ENCODE assay signal across 8 cellular contexts in genomic region chr6:33570806-33571636, GRCh38. TPM values are rescaled to one million over a fixed set of nuclear protein-coding genes. Genes with fewer than 3 reads are reported as not detected.
DNase-seq lines count a peak whose midpoint lies in the region; ATAC-seq and TF ChIP-seq lines count a peak whose summit lies in the region.

No MANE protein-coding gene starts in this region.

- H3K4me1 Mint-ChIP-seq in activated naive CD8-positive, alpha-beta T cell treated with anti-CD3 and anti-CD28 coated beads, Interleukin-2, amount 10 ng/mL, durations not matched to agents 7 days and 5 days: peaks cover 28% of the 10 kb centered on the region
- peaks cover 17% of the 10 kb centered on the region for H3K4me1 Mint-ChIP-seq in type B pancreatic cell (ENCODE audit: unreplicated experiment)

- H3K36me3 ChIP-seq in cardiac muscle cell: peaks cover 14% of the 10 kb centered on the region

- H3K4me3 Mint-ChIP-seq in activated naive CD8-positive, alpha-beta T cell treated with anti-CD3 and anti-CD28 coated beads, Interleukin-2, amount 10 ng/mL, durations not matched to agents 7 days and 5 days: peak overlapping the region; percentile 90
- H3K4me3 Mint-ChIP-seq in type B pancreatic cell: peak overlapping the region; percentile 97

- POLR2A ChIA-PET in activated naive CD8-positive, alpha-beta T cell treated with anti-CD3 and anti-CD28 coated beads, Interleukin-2, amount 10 ng/mL, durations not matched to agents 7 days and 5 days (lab: Charles Lee): interaction anchor here (0.6 to 3.7 kb wide), 25 partner anchors 8 to 713 kb away, joined by 3 to 49 read pairs (median 5); partner anchors contain the start of genes BAK1, CUTA, ITPR3 and RPS18

- DNase-seq in NCI-H1092 (lab: John Stamatoyannopoulos, UW) (peak; percentile 36), SKM-1 treated with dmso at 0.1 percent for 144 hours (lab: John Stamatoyannopoulos, UW; ENCODE audit: unreplicated experiment) (peak; percentile 67), cardiac muscle cell (ENCODE audit: low read depth in 1 of 2, low spot score in 1 of 2) (peak; percentile 80 to 86), pons (ENCODE audit: low spot score) (peak; percentile 75), type B pancreatic cell (ENCODE audit: extremely low spot score, unreplicated experiment) (peak; percentile 82)
- peak; percentile 93 for DNase-seq in activated naive CD8-positive, alpha-beta T cell treated with anti-CD3 and anti-CD28 coated beads, Interleukin-2, amount 10 ng/mL, durations not matched to agents 7 days and 5 days

- no peaks in the 10 kb centered on the region for H3K9me3 ChIP-seq in cardiac muscle cell (ENCODE audit: low read depth)

- H3K4me3 ChIP-seq in cardiac muscle cell: peak overlapping the region; percentile 41

- no peaks in the 10 kb centered on the region for H3K27me3 ChIP-seq in cardiac muscle cell

- peak overlapping the region; percentile 99 for H3K27ac Mint-ChIP-seq in activated naive CD8-positive, alpha-beta T cell treated with anti-CD3 and anti-CD28 coated beads, Interleukin-2, amount 10 ng/mL, durations not matched to agents 7 days and 5 days
- H3K27ac Mint-ChIP-seq in type B pancreatic cell: peak overlapping the region; percentile 100

- ATAC-seq in HG02571 (IDR thresholded peaks at IDR 0.05; ENCODE audit: unreplicated experiment): peak; percentile 79
- ATAC-seq in activated naive CD8-positive, alpha-beta T cell treated with anti-CD3 and anti-CD28 coated beads, Interleukin-2, amount 10 ng/mL, durations not matched to agents 7 days and 5 days (ENCODE audit: low read depth): peak; percentile 91

- H3K27me3 Mint-ChIP-seq in activated naive CD8-positive, alpha-beta T cell treated with anti-CD3 and anti-CD28 coated beads, Interleukin-2, amount 10 ng/mL, durations not matched to agents 7 days and 5 days: no peaks in the 10 kb centered on the region
- H3K27me3 Mint-ChIP-seq in type B pancreatic cell: no peaks in the 10 kb centered on the region

- no peaks in the 10 kb centered on the region for H3K4me1 ChIP-seq in cardiac muscle cell (ENCODE audit: low read depth)

- peak overlapping the region; percentile 68 for H3K27ac ChIP-seq in cardiac muscle cell

- H3K36me3 Mint-ChIP-seq in activated naive CD8-positive, alpha-beta T cell treated with anti-CD3 and anti-CD28 coated beads, Interleukin-2, amount 10 ng/mL, durations not matched to agents 7 days and 5 days: peaks cover 32% of the 10 kb centered on the region
- peaks cover 3% of the 10 kb centered on the region for H3K36me3 Mint-ChIP-seq in type B pancreatic cell

- peaks cover 2% of the 10 kb centered on the region for H3K9me3 Mint-ChIP-seq in activated naive CD8-positive, alpha-beta T cell treated with anti-CD3 and anti-CD28 coated beads, Interleukin-2, amount 10 ng/mL, durations not matched to agents 7 days and 5 days
- H3K9me3 Mint-ChIP-seq in type B pancreatic cell: no peaks in the 10 kb centered on the region

- TF ChIP-seq CTCF in cardiac muscle cell (IDR thresholded peaks at IDR 0.05; ENCODE audit: low read depth, low read length) (no peak), type B pancreatic cell (conservative IDR thresholded peaks at IDR 0.05) (peak; percentile 25)

- peak; percentile 70 for TF ChIP-seq POLR2A in GM10847 (IDR thresholded peaks at IDR 0.05; ENCODE audit: extremely low read depth, insufficient read length)

RNA-seq across cellular contexts. Expression of gene BAK1, which starts 9.1 kb away (rescaled TPM):
- 10 to 100 TPM; 48.0 to 48.1 TPM for total RNA-seq in activated naive CD8-positive, alpha-beta T cell treated with anti-CD3 and anti-CD28 coated beads, Interleukin-2, amount 10 ng/mL, durations not matched to agents 7 days and 5 days
- total RNA-seq in cardiac muscle cell (39.0 and 60.8 TPM in 2 replicates), type B pancreatic cell (ENCODE audit: low replicate concordance) (27.3 and 37.0 TPM in 2 replicates)
- 56.1 and 85.3 TPM in 2 replicates for polyA plus RNA-seq in cardiac muscle cell

RNA-seq across cellular contexts. Expression of gene ITPR3, which starts 50.1 kb away (rescaled TPM):
- total RNA-seq in activated naive CD8-positive, alpha-beta T cell treated with anti-CD3 and anti-CD28 coated beads, Interleukin-2, amount 10 ng/mL, durations not matched to agents 7 days and 5 days: 10 to 100 TPM; 61.4 to 61.8 TPM
- total RNA-seq in cardiac muscle cell: 0.35 and 1.1 TPM in 2 replicates
- 0.13 and 0.92 TPM in 2 replicates for polyA plus RNA-seq in cardiac muscle cell
- total RNA-seq in type B pancreatic cell (ENCODE audit: low replicate concordance): 24.6 and 56.1 TPM in 2 replicates

Comparison
In these comparisons a context has a peak if more than half of its experiments do, and no peak if none do; other contexts are left out.
1. Peak in every context shown above with its lines: DNase-seq, ATAC-seq, H3K4me3 ChIP-seq and H3K27ac ChIP-seq.
2. DNase-seq: peak in every context shown above with its lines; median percentile 93 in activated naive CD8-positive, alpha-beta T cell treated with anti-CD3 and anti-CD28 coated beads, Interleukin-2, amount 10 ng/mL, durations not matched to agents 7 days and 5 days; 83 in cardiac muscle cell; 82 in type B pancreatic cell; 75 in pons; 67 in SKM-1 treated with dmso at 0.1 percent for 144 hours; 36 in NCI-H1092.
3. RNA of gene ITPR3, which starts 50.1 kb away (total RNA-seq): 61.4 to 61.8 TPM in activated naive CD8-positive, alpha-beta T cell treated with anti-CD3 and anti-CD28 coated beads, Interleukin-2, amount 10 ng/mL, durations not matched to agents 7 days and 5 days and 24.6 to 56.1 TPM in type B pancreatic cell; 0.35 to 1.1 TPM in cardiac muscle cell; every median in the first group is over 10 times any median in the second.